In the genomic region with DNA sequence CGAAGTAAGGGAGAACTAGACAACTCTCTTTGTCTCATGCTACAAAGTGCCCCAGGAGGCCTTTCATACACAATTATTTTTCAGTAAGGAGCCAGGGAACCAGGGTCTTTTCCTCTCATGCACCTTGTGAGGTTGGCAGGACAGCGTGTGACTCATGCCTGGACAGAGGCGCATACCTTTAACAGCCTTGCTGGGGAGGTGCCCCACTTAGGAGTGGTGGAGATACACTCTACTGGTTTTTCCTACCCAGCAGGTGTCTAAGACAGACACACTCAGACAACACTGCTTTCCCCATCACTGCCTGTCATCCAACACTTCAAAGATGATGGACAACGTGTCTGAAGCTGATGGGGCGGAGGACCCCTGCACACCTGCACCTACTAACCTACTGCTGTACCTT, we compare ENCODE assay signal across 11 cellular contexts. TPM values are rescaled to one million over a fixed set of nuclear protein-coding genes. Genes with fewer than 3 reads are reported as not detected.
DNase-seq lines count a peak whose midpoint lies in the region; ATAC-seq, FAIRE-seq and TF ChIP-seq lines count a peak whose summit lies in the region.
"Had no signal": no experiment of that assay in that cellular context is flagged by ENCODE, and none has a peak within 500 bp of the region (broad histone marks: within the 10 kb centered on the region; RNA-seq: fewer than 3 reads in every experiment).

No MANE protein-coding gene starts in this region.

- no peak overlapping the region for H3K4me3 ChIP-seq in BLaER1 treated with 17β-estradiol and CSF1 and Interleukin-3, amounts not matched to agents 10 nM and 100 nM
- H3K4me3 ChIP-seq in IMR-90 (ENCODE audit: insufficient read depth, low read depth, low read length) (no peak overlapping the region), H1 (ENCODE audit: extremely low read depth in 1 of 4, insufficient read depth in 2 of 4, low read depth in 3 of 4, low read length in 4 of 4) (no peak overlapping the region), mucosa of descending colon (no peak overlapping the region)

- H4K91ac ChIP-seq in IMR-90 (ENCODE audit: insufficient read depth, low read depth, low read length) (no peak overlapping the region), H1 (replicated peaks; ENCODE audit: insufficient read length, low read length) (no peak overlapping the region)

- H3K14ac ChIP-seq in IMR-90 (replicated peaks; ENCODE audit: low read depth, low read length) (no peak overlapping the region), H1 (ENCODE audit: insufficient read length) (no peak overlapping the region)

- intact Hi-C loops in IMR-90 (cut with micrococcal nuclease): no loop called here
- intact Hi-C loops in mucosa of descending colon (cut with DNase I, micrococcal nuclease): no loop called here
- intact Hi-C loops in activated CD4-positive, alpha-beta memory T cell treated with anti-CD3 and anti-CD28 coated beads for 36 hours (cut with micrococcal nuclease): no loop called here

- H4K8ac ChIP-seq in IMR-90 (ENCODE audit: low read depth in 2 of 2, low read length in 2 of 2) (no peak overlapping the region), H1 (ENCODE audit: extremely low read depth, insufficient read depth, low read length) (no peak overlapping the region)

- TF ChIP-seq RAD21 in IMR-90 (IDR thresholded peaks at IDR 0.05; ENCODE audit: low read length) (no peak), H1 (IDR thresholded peaks at IDR 0.05 in 1 of 2, conservative IDR thresholded peaks at IDR 0.05 in 1 of 2; ENCODE audit: low read depth in 2 of 2, low read length in 2 of 2) (no peak)

- TF ChIP-seq CTCF in IMR-90 (conservative IDR thresholded peaks at IDR 0.05; ENCODE audit: low read depth, low read length): no peak
- TF ChIP-seq CTCF in H1 (IDR thresholded peaks at IDR 0.05; ENCODE audit: control extremely low read depth in 1 of 3, insufficient read depth in 1 of 3, low read depth in 1 of 3, low read length in 3 of 3): no peak
- TF ChIP-seq CTCF in mucosa of descending colon (IDR thresholded peaks at IDR 0.05): no peak

- H2BK20ac ChIP-seq in IMR-90 (ENCODE audit: low read depth, low read length): no peak overlapping the region
- H2BK20ac ChIP-seq in H1 (ENCODE audit: low read length): no peak overlapping the region

- H4K5ac ChIP-seq in IMR-90 (ENCODE audit: low read depth, low read length) (no peak overlapping the region), H1 (ENCODE audit: insufficient read length, low read depth, low read length) (no peak overlapping the region)

- no peaks in the 10 kb centered on the region for H3K79me2 ChIP-seq in H1 (ENCODE audit: control insufficient read depth in 1 of 2, insufficient read depth in 2 of 2, low read length in 2 of 2)

- H2BK12ac ChIP-seq in H1 (ENCODE audit: low read depth, low read length): no peak overlapping the region

- no peaks in the 10 kb centered on the region for H3K79me1 ChIP-seq in IMR-90 (ENCODE audit: low read depth in 1 of 2, low read length in 2 of 2)
- H3K79me1 ChIP-seq in H1 (ENCODE audit: low read depth, low read length): no peaks in the 10 kb centered on the region

- dilution Hi-C loops in IMR-90 (cut with HindIII; ENCODE audit: low sequenced_read_pairs, unreplicated experiment): no loop called here

- H3K23me2 ChIP-seq in H1 (ENCODE audit: low read depth, low read length): peaks cover 3% of the 10 kb centered on the region; the same call in 1 of the 2 replicates

- no peaks in the 10 kb centered on the region for H3K36me3 ChIP-seq in BLaER1 treated with 17β-estradiol and CSF1 and Interleukin-3, amounts not matched to agents 10 nM and 100 nM
- H3K36me3 ChIP-seq in IMR-90 (ENCODE audit: control insufficient read depth, insufficient read depth, low read length): no peaks in the 10 kb centered on the region
- no peaks in the 10 kb centered on the region for H3K36me3 ChIP-seq in H1 (ENCODE audit: control insufficient read depth in 2 of 4, insufficient read depth in 4 of 4, low read length in 3 of 4)
- H3K36me3 ChIP-seq in mucosa of descending colon (ENCODE audit: low read depth): no peaks in the 10 kb centered on the region

- BruUV-seq in IMR-90 (replicated peaks; lab: Mats Ljungman, UMichigan): no TSS peak

- no peak for FAIRE-seq in H1 (lab: Jason Lieb, UNC)

- H3K27ac Mint-ChIP-seq in activated CD4-positive, alpha-beta memory T cell treated with anti-CD3 and anti-CD28 coated beads for 36 hours: no peak overlapping the region
- H3K27ac Mint-ChIP-seq: activated naive CD8-positive, alpha-beta T cell treated with anti-CD3 and anti-CD28 coated beads, Interleukin-2, amount 10 ng/mL, durations not matched to agents 7 days and 5 days had no signal

- H3K9me3 ChIP-seq in BLaER1 treated with 17β-estradiol and CSF1 and Interleukin-3, amounts not matched to agents 10 nM and 100 nM (replicated peaks in 1 of 11): peaks cover 0 to 3% (median 0%) of the 10 kb centered on the region in 11 experiments; a peak in 1 of 22 replicates
- H3K9me3 ChIP-seq in IMR-90 (ENCODE audit: control insufficient read depth, insufficient read depth, low read length): no peaks in the 10 kb centered on the region
- H3K9me3 ChIP-seq in H1 (ENCODE audit: insufficient read depth in 2 of 2, low read depth in 1 of 2, low read length in 1 of 2): no peaks in the 10 kb centered on the region
- no peaks in the 10 kb centered on the region for H3K9me3 ChIP-seq in mucosa of descending colon

- H3K56ac ChIP-seq in IMR-90 (ENCODE audit: extremely low read depth, insufficient read depth, low read length) (no peak overlapping the region), H1 (replicated peaks; ENCODE audit: insufficient read length, low read depth, low read length) (no peak overlapping the region)

- H3K4me1 Mint-ChIP-seq in activated CD4-positive, alpha-beta memory T cell treated with anti-CD3 and anti-CD28 coated beads for 36 hours (ENCODE audit: low read depth): no peaks in the 10 kb centered on the region
- H3K4me1 Mint-ChIP-seq: activated naive CD8-positive, alpha-beta T cell treated with anti-CD3 and anti-CD28 coated beads, Interleukin-2, amount 10 ng/mL, durations not matched to agents 7 days and 5 days had no signal

- POLR2A ChIA-PET in IMR-90 (lab: Charles Lee; ENCODE audit: unreplicated experiment): no interaction called here
- POLR2A ChIA-PET in H1 (lab: Charles Lee; ENCODE audit: partially characterized antibody): interaction anchor here (2.0 kb wide), 1 partner anchor 12 kb away, joined by 6 read pairs; no protein-coding TSS in a partner anchor
- POLR2A ChIA-PET in activated CD4-positive, alpha-beta memory T cell treated with anti-CD3 and anti-CD28 coated beads for 36 hours (lab: Charles Lee): no interaction called here

- H2AFZ ChIP-seq in IMR-90 (replicated peaks; ENCODE audit: low read length, poor library complexity) (peak overlapping the region; percentile 48), H1 (ENCODE audit: low read length) (no peak overlapping the region)

- H2BK120ac ChIP-seq in IMR-90 (ENCODE audit: low read depth, low read length) (no peak overlapping the region), H1 (replicated peaks; ENCODE audit: low read depth, low read length) (no peak overlapping the region)

- CTCF ChIA-PET in IMR-90 (lab: Yijun Ruan, JAX): no interaction called here
- CTCF ChIA-PET in H1 (lab: Charles Lee; ENCODE audit: partially characterized antibody): interaction anchor here (1.0 to 2.6 kb wide), 8 partner anchors 10 to 440 kb away, joined by 3 to 15 read pairs (median 4); partner anchors contain the start of gene RAD52
- CTCF ChIA-PET in activated CD4-positive, alpha-beta memory T cell treated with anti-CD3 and anti-CD28 coated beads for 36 hours (lab: Charles Lee): interaction anchor here (0.6 kb wide), 1 partner anchor 383 kb away, joined by 3 read pairs; no protein-coding TSS in a partner anchor

- H3K27me3 ChIP-seq in BLaER1 treated with 17β-estradiol and CSF1 and Interleukin-3, amounts not matched to agents 10 nM and 100 nM: no peaks in the 10 kb centered on the region
- H3K27me3 ChIP-seq in IMR-90 (ENCODE audit: control insufficient read depth, insufficient read depth, low read length): peaks cover 32% of the 10 kb centered on the region
- no peaks in the 10 kb centered on the region for H3K27me3 ChIP-seq in H1 (replicated peaks in 1 of 4; ENCODE audit: control insufficient read depth in 3 of 4, extremely low read depth in 1 of 4, insufficient read depth in 3 of 4, low read length in 3 of 4)

- ATAC-seq in IMR-90 (ENCODE audit: low read depth) (no peak), mucosa of descending colon (peak; percentile 78), HG02981 (IDR thresholded peaks at IDR 0.05; ENCODE audit: unreplicated experiment) (no peak)

- H3K9me1 ChIP-seq in IMR-90 (ENCODE audit: insufficient read depth, low read length): 0 out of 2 replicates have a peak, but pooled peaks cover 6% of the 10 kb centered on the region

- H3K4ac ChIP-seq in IMR-90 (ENCODE audit: low read depth, low read length) (no peak overlapping the region), H1 (replicated peaks; ENCODE audit: insufficient read length, low read depth, low read length) (no peak overlapping the region)

- H2AK5ac ChIP-seq in IMR-90 (ENCODE audit: low read depth, low read length): no peak overlapping the region
- H2AK5ac ChIP-seq in H1 (ENCODE audit: low read depth, low read length): no peak overlapping the region

- H3K18ac ChIP-seq in IMR-90 (ENCODE audit: low read depth, low read length) (no peak overlapping the region), H1 (ENCODE audit: extremely low read depth, low read length) (no peak overlapping the region; the same call in 1 of the 2 replicates)

- H4K20me1 ChIP-seq in BLaER1 treated with 17β-estradiol and CSF1 and Interleukin-3, amounts not matched to agents 10 nM and 100 nM: no peaks in the 10 kb centered on the region
- H4K20me1 ChIP-seq in IMR-90 (ENCODE audit: insufficient read depth, low read length) (no peaks in the 10 kb centered on the region), H1 (replicated peaks in 1 of 2; ENCODE audit: control insufficient read depth in 1 of 2, insufficient read depth in 2 of 2, low read length in 2 of 2) (no peaks in the 10 kb centered on the region)

- no peak for TF ChIP-seq EP300 in H1 (IDR thresholded peaks at IDR 0.05; ENCODE audit: borderline replicate concordance in 1 of 2, low read depth in 2 of 2, low read length in 2 of 2)

- DNase-seq in IMR-90 (no peak), H1 (ENCODE audit: low read depth in 1 of 2, low spot score in 2 of 2) (no peak), mucosa of descending colon (peak; percentile 68 to 73 (median 68)), cerebellum (ENCODE audit: low spot score) (no peak), GOT3 (lab: John Stamatoyannopoulos, UW) (no peak)
- DNase-seq in activated CD4-positive, alpha-beta memory T cell treated with anti-CD3 and anti-CD28 coated beads for 36 hours: no peak
- DNase-seq: activated naive CD8-positive, alpha-beta T cell treated with anti-CD3 and anti-CD28 coated beads, Interleukin-2, amount 10 ng/mL, durations not matched to agents 7 days and 5 days; AML-193; midbrain had no signal

- no peak overlapping the region for H3K9ac ChIP-seq in BLaER1 treated with 17β-estradiol and CSF1 and Interleukin-3, amounts not matched to agents 10 nM and 100 nM
- H3K9ac ChIP-seq in IMR-90 (ENCODE audit: low read depth, low read length): no peak overlapping the region
- no peak overlapping the region for H3K9ac ChIP-seq in H1 (replicated peaks in 1 of 4; ENCODE audit: extremely low read depth in 1 of 4, low read depth in 3 of 4, low read length in 3 of 4)

- in situ Hi-C loops in IMR-90 (cut with MboI; ENCODE audit: low sequenced_read_pairs): no loop called here

- no peaks in the 10 kb centered on the region for H3K36me3 Mint-ChIP-seq in activated CD4-positive, alpha-beta memory T cell treated with anti-CD3 and anti-CD28 coated beads for 36 hours
- H3K36me3 Mint-ChIP-seq: activated naive CD8-positive, alpha-beta T cell treated with anti-CD3 and anti-CD28 coated beads, Interleukin-2, amount 10 ng/mL, durations not matched to agents 7 days and 5 days had no signal

- H2BK5ac ChIP-seq in IMR-90 (ENCODE audit: low read depth, low read length, poor library complexity, severe bottlenecking) (no peak overlapping the region), H1 (ENCODE audit: low read depth, low read length) (peak overlapping the region; percentile 28; the same call in 1 of the 2 replicates)

- H3K9me3 Mint-ChIP-seq in activated CD4-positive, alpha-beta memory T cell treated with anti-CD3 and anti-CD28 coated beads for 36 hours: no peaks in the 10 kb centered on the region
- H3K9me3 Mint-ChIP-seq: activated naive CD8-positive, alpha-beta T cell treated with anti-CD3 and anti-CD28 coated beads, Interleukin-2, amount 10 ng/mL, durations not matched to agents 7 days and 5 days had no signal

- no peak overlapping the region; the same call in 1 of the 2 replicates for H3K23ac ChIP-seq in IMR-90 (ENCODE audit: low read depth, low read length)
- H3K23ac ChIP-seq in H1 (ENCODE audit: insufficient read length): no peak overlapping the region

- H3K4me1 ChIP-seq in BLaER1 treated with 17β-estradiol and CSF1 and Interleukin-3, amounts not matched to agents 10 nM and 100 nM: peaks cover 11 to 17% (median 16%) of the 10 kb centered on the region in 10 experiments; a peak in 19 of 20 replicates
- no peaks in the 10 kb centered on the region; the same call in 1 of the 2 replicates for H3K4me1 ChIP-seq in IMR-90 (ENCODE audit: control insufficient read depth, insufficient read depth, low read length)
- peaks cover 13 to 20% (median 15%) of the 10 kb centered on the region in 4 experiments for H3K4me1 ChIP-seq in H1 (replicated peaks in 1 of 4; ENCODE audit: control insufficient read depth in 3 of 4, insufficient read depth in 4 of 4, low read length in 3 of 4)
- H3K4me1 ChIP-seq in mucosa of descending colon (ENCODE audit: low read depth): peaks cover 20% of the 10 kb centered on the region

- TF ChIP-seq POLR2A in IMR-90 (IDR thresholded peaks at IDR 0.05; ENCODE audit: low read depth, low read length) (no peak), H1 (IDR thresholded peaks at IDR 0.05; ENCODE audit: control extremely low read depth in 1 of 2, low read depth in 2 of 2, low read length in 2 of 2) (no peak)

- no CpG with 5 or more reads among the region's 5 CpGs for whole genome bisulfite sequencing in IMR-90 (ENCODE audit: extremely low coverage in 2 of 2, insufficient read length in 1 of 2), 2 experiments
- WGBS in H1 (ENCODE audit: extremely low coverage in 1 of 2, insufficient coverage in 1 of 2, insufficient read length in 1 of 2, insufficient replicate concordance in 2 of 2, low coverage in 1 of 2, low lambda C conversion rate in 2 of 2, missing lambda C conversion rate in 1 of 2), 2 experiments: 86% methylated on average over 5 of the region's 5 CpGs; no CpG with 5 or more reads in 1 of the 2 experiments

- H2BK15ac ChIP-seq in IMR-90 (ENCODE audit: low read depth, low read length) (no peak overlapping the region), H1 (ENCODE audit: low read length) (0 out of 2 replicates have a peak overlapping the region, but pooled peaks have one; percentile 8)

- H3K4me2 ChIP-seq in BLaER1 treated with 17β-estradiol and CSF1 and Interleukin-3, amounts not matched to agents 10 nM and 100 nM: peak overlapping the region in 10 of 11 experiments; percentile 33 to 64 (median 51); a peak in 20 of 22 replicates
- H3K4me2 ChIP-seq in IMR-90 (ENCODE audit: low read depth, low read length): no peak overlapping the region
- peak overlapping the region; percentile 32 to 54; a peak in 1 of 4 replicates for H3K4me2 ChIP-seq in H1 (ENCODE audit: insufficient read depth in 1 of 2, low read depth in 2 of 2, low read length in 2 of 2)

- H2AK9ac ChIP-seq in IMR-90 (replicated peaks; ENCODE audit: low read depth, low read length, poor library complexity): no peak overlapping the region

- no peak overlapping the region for H3K27ac ChIP-seq in BLaER1 treated with 17β-estradiol and CSF1 and Interleukin-3, amounts not matched to agents 10 nM and 100 nM
- H3K27ac ChIP-seq in IMR-90 (ENCODE audit: insufficient read depth, low read length) (no peak overlapping the region), H1 (ENCODE audit: low read depth, low read length) (no peak overlapping the region)

- H3K27me3 Mint-ChIP-seq in activated CD4-positive, alpha-beta memory T cell treated with anti-CD3 and anti-CD28 coated beads for 36 hours: peaks cover 3% of the 10 kb centered on the region

- no peak overlapping the region for H3K4me3 Mint-ChIP-seq in activated CD4-positive, alpha-beta memory T cell treated with anti-CD3 and anti-CD28 coated beads for 36 hours
- H3K4me3 Mint-ChIP-seq: activated naive CD8-positive, alpha-beta T cell treated with anti-CD3 and anti-CD28 coated beads, Interleukin-2, amount 10 ng/mL, durations not matched to agents 7 days and 5 days had no signal

RNA-seq across cellular contexts. Expression of gene B4GALNT3, which starts 49.1 kb away (rescaled TPM):
- total RNA-seq in IMR-90 (2012; rRNA removed) (not detected in 2 replicates), mucosa of descending colon (100 to 1,000 TPM in 1 of 3 donors, 10 to 100 TPM in 2; 62.9 to 134 (median 94.9) TPM), cerebellum (2.4 TPM)
- polyA plus RNA-seq in IMR-90 (2012; rRNA removed) (not detected in 2 replicates), H1 (2011; rRNA removed) (12.5 and 14.9 TPM in 2 replicates)
- polyA plus RNA-seq in IMR-90 (2012; cell fraction: cytosol; rRNA removed): not detected in 2 replicates
- polyA plus RNA-seq in IMR-90 (2012; cell fraction: nucleus; rRNA removed; ENCODE audit: low replicate concordance): 0.02 TPM in 2 replicates
- total RNA-seq in H1 (2021; fragmentation: NEBNext Ultra II Directional; extraction: Animal tissue kit (Norgen Biotek cat#: 25700)): 20.3 and 20.4 TPM in 2 replicates
- 15.8 TPM for polyA plus RNA-seq in H1 (2011; cell fraction: cytosol; rRNA removed)
- 43.4 TPM for polyA plus RNA-seq in H1 (2011; cell fraction: nucleus; rRNA removed)
- 11.3 to 19.6 TPM (median 15.5 TPM) in 4 replicates for polyA plus RNA-seq in H1 (2012, experiment 1 of 2)
- polyA plus RNA-seq in H1 (2012, experiment 2 of 2): 10.1 TPM
- 15.8 TPM for polyA plus RNA-seq in H1 (2013, experiment 1 of 2)
- polyA plus RNA-seq in H1 (2013, experiment 2 of 2): 16.0 TPM
- polyA minus RNA-seq in H1 (2011; rRNA and poly(A)+ RNA removed): 24.2 and 30.9 TPM in 2 replicates
- polyA minus RNA-seq in H1 (2011; cell fraction: cytosol; rRNA and poly(A)+ RNA removed): 7.3 TPM
- polyA minus RNA-seq in H1 (2011; cell fraction: nucleus; rRNA and poly(A)+ RNA removed): 13.1 TPM
- 1 to 10 TPM; 1.2 to 1.9 TPM for total RNA-seq in activated CD4-positive, alpha-beta memory T cell treated with anti-CD3 and anti-CD28 coated beads for 36 hours

Comparison
In these comparisons a context has a peak if more than half of its experiments do, and no peak if none do; other contexts are left out.
1. DNase-seq: peak in mucosa of descending colon (3 of 3); none in IMR-90 (single experiment), H1 (0 of 2), cerebellum (single experiment), GOT3 (single experiment) and activated CD4-positive, alpha-beta memory T cell treated with anti-CD3 and anti-CD28 coated beads for 36 hours (single experiment).